25 cellular contexts compared by ENCODE assay signal in the genomic region with DNA sequence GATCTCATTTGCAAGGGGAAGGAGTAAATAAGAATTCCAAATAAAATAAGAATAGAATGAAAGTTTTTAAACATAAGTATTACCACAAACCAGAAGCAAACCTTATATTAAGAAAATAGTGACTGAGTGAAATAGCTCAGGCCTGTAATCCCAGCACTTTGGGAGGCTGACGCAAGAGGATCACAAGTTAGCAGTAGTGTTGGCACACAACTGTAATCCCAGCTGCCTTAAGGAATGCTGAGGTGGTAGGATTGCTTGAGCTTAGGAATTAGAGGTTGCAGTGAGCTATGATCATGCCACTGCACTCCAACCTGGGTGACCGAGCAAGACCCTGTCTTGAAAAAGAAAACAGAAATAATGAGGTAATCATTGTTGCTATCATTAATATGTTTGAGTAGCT. TPM values are rescaled to one million over a fixed set of nuclear protein-coding genes. Genes with fewer than 3 reads are reported as not detected.
DNase-seq lines count a peak whose midpoint lies in the region; ATAC-seq, FAIRE-seq and TF ChIP-seq lines count a peak whose summit lies in the region.
"Had no signal": no experiment of that assay in that cellular context is flagged by ENCODE, and none has a peak within 500 bp of the region (broad histone marks: within the 10 kb centered on the region; RNA-seq: fewer than 3 reads in every experiment).

No MANE protein-coding gene starts in this region.

- H3K27me3 Mint-ChIP-seq in endodermal cell (ENCODE audit: insufficient read depth), result no peaks in the 10 kb centered on the region
- no peaks in the 10 kb centered on the region for H3K27me3 Mint-ChIP-seq in CD4-positive, alpha-beta T cell
- H3K27me3 Mint-ChIP-seq: activated CD4-positive, alpha-beta memory T cell treated with anti-CD3 and anti-CD28 coated beads for 36 hours; activated naive CD8-positive, alpha-beta T cell; central memory CD8-positive, alpha-beta T cell; memory B cell; naive thymus-derived CD4-positive, alpha-beta T cell; T-cell had no signal

- 96 to 100% methylated on average over 2 of the region's 2 CpGs for WGBS in endodermal cell (ENCODE audit: insufficient coverage in 1 of 2, insufficient read length in 1 of 2), 2 experiments

- H3K4me1 Mint-ChIP-seq in endodermal cell, result peaks cover 20% of the 10 kb centered on the region
- H3K4me1 Mint-ChIP-seq in CD4-positive, alpha-beta T cell (ENCODE audit: low read depth), result no peaks in the 10 kb centered on the region
- H3K4me1 Mint-ChIP-seq: central memory CD8-positive, alpha-beta T cell; memory B cell; naive thymus-derived CD4-positive, alpha-beta T cell; stimulated activated effector memory CD8-positive, alpha-beta T cell treated with anti-CD3 and anti-CD28 coated beads, Interleukin-12 subunit alpha, Interleukin-12 subunit beta, amount 100 ng/mL, for 72 hours; T-cell had no signal

- H3K27me3 ChIP-seq in endodermal cell (ENCODE audit: control insufficient read depth, insufficient read depth, low read length, poor library complexity, severe bottlenecking), result no peaks in the 10 kb centered on the region
- no peaks in the 10 kb centered on the region for H3K27me3 ChIP-seq in CD4-positive, alpha-beta T cell (ENCODE audit: control insufficient read depth, insufficient read depth, low read length)
- H3K27me3 ChIP-seq: vagina had no signal

- TF ChIP-seq CTCF in endodermal cell (conservative IDR thresholded peaks at IDR 0.05), result no peak
- TF ChIP-seq CTCF in CD4-positive, alpha-beta T cell (IDR thresholded peaks at IDR 0.05), result no peak

- POLR2A ChIA-PET in CD4-positive, alpha-beta T cell (lab: Charles Lee), result no interaction called here

- FAIRE-seq in GM19239 (lab: Jason Lieb, UNC), result no peak
- FAIRE-seq: astrocyte, K562, RCC 7860 had no signal

- no peaks in the 10 kb centered on the region for H3K9me3 Mint-ChIP-seq in endodermal cell
- no peaks in the 10 kb centered on the region for H3K9me3 Mint-ChIP-seq in CD4-positive, alpha-beta T cell
- H3K9me3 Mint-ChIP-seq: activated CD4-positive, alpha-beta memory T cell treated with anti-CD3 and anti-CD28 coated beads for 36 hours; activated T-helper 2 cell treated with anti-CD3 and anti-CD28 coated beads, Interferon-gamma antibody, Interleukin-2, Interleukin-4, amounts not matched to agents 10 μg/mL and 5 μg/mL and 100 μg/mL, durations not matched to agents 14 hours and 24 hours and 36 hours; central memory CD8-positive, alpha-beta T cell; memory B cell; naive thymus-derived CD4-positive, alpha-beta T cell; stimulated activated effector memory CD8-positive, alpha-beta T cell treated with anti-CD3 and anti-CD28 coated beads, Interleukin-12 subunit alpha, Interleukin-12 subunit beta, amount 100 ng/mL, for 72 hours; T-cell had no signal

- H3K27ac Mint-ChIP-seq in endodermal cell, result peak overlapping the region; percentile 44
- H3K27ac Mint-ChIP-seq in CD4-positive, alpha-beta T cell, result no peak overlapping the region
- H3K27ac Mint-ChIP-seq: activated CD4-positive, alpha-beta memory T cell treated with anti-CD3 and anti-CD28 coated beads for 36 hours; activated naive CD8-positive, alpha-beta T cell; activated T-helper 2 cell treated with anti-CD3 and anti-CD28 coated beads, Interferon-gamma antibody, Interleukin-2, Interleukin-4, amounts not matched to agents 10 μg/mL and 5 μg/mL and 100 μg/mL, durations not matched to agents 14 hours and 24 hours and 36 hours; memory B cell; naive thymus-derived CD4-positive, alpha-beta T cell; stimulated activated effector memory CD8-positive, alpha-beta T cell treated with anti-CD3 and anti-CD28 coated beads, Interleukin-12 subunit alpha, Interleukin-12 subunit beta, amount 100 ng/mL, for 72 hours; T-cell had no signal

- no peak overlapping the region for H3K4me3 ChIP-seq in endodermal cell (ENCODE audit: low read length)
- H3K4me3 ChIP-seq: K562, vagina had no signal

- ATAC-seq in CD4-positive, alpha-beta T cell (ENCODE audit: poor library complexity), result no peak
- ATAC-seq: activated CD4-positive, CD25-positive, alpha-beta regulatory T cell treated with anti-CD3 and anti-CD28 coated beads, Interleukin-2, amount 50 U/mL, for 24 hours; K562; left colon; naive thymus-derived CD4-positive, alpha-beta T cell; stimulated activated effector memory CD8-positive, alpha-beta T cell treated with anti-CD3 and anti-CD28 coated beads, Interleukin-12 subunit alpha, Interleukin-12 subunit beta, amount 100 ng/mL, for 72 hours; T-cell had no signal

- H3K36me3 ChIP-seq in endodermal cell (ENCODE audit: control insufficient read depth, insufficient read depth, low read length), result peaks cover 92% of the 10 kb centered on the region

- intact Hi-C loops in CD4-positive, alpha-beta T cell (cut with DNase I, micrococcal nuclease), result no loop called here

- H3K9ac ChIP-seq in endodermal cell (ENCODE audit: extremely low read depth, low read length, poor library complexity, severe bottlenecking), result no peak overlapping the region

- DNase-seq in LHCN-M2 (ENCODE audit: low read depth) (peak; percentile 17), endodermal cell (no peak), iris pigment epithelial cell (ENCODE audit: low read depth) (peak; percentile 59), GM19239 (ENCODE audit: insufficient read length, low spot score) (no peak)
- DNase-seq in stimulated activated naive CD4-positive, alpha-beta T cell treated with Interleukin-2 at 50 U/mL for 16 hours (lab: John Stamatoyannopoulos, UW), result no peak
- no peak for DNase-seq in NK-92 treated with Interleukin-12 subunit alpha and Interleukin-12 subunit beta, amount 100 ng/mL, for 24 hours (lab: John Stamatoyannopoulos, UW)
- no peak for DNase-seq in CD4-positive, alpha-beta T cell
- DNase-seq: activated CD4-positive, alpha-beta memory T cell treated with anti-CD3 and anti-CD28 coated beads for 36 hours; left colon; naive thymus-derived CD4-positive, alpha-beta T cell; NCI-H1436; NCI-H524; occipital lobe; stimulated activated CD4-positive, alpha-beta T cell treated with anti-CD3 and anti-CD28 coated beads, Interleukin-2, amount 100 ng/mL, for 48 hours; T-cell had no signal

- no peak overlapping the region for H3K27ac ChIP-seq in endodermal cell (ENCODE audit: low read depth, low read length)
- H3K27ac ChIP-seq in CD4-positive, alpha-beta T cell (ENCODE audit: low read depth, low read length), result no peak overlapping the region
- H3K27ac ChIP-seq: vagina had no signal

- peaks cover 42% of the 10 kb centered on the region for H3K36me3 Mint-ChIP-seq in endodermal cell (ENCODE audit: low read depth)
- peaks cover 68% of the 10 kb centered on the region for H3K36me3 Mint-ChIP-seq in CD4-positive, alpha-beta T cell (ENCODE audit: low read depth)

- no peaks in the 10 kb centered on the region for H3K9me3 ChIP-seq in endodermal cell (ENCODE audit: control insufficient read depth, low read length)
- no peaks in the 10 kb centered on the region for H3K9me3 ChIP-seq in CD4-positive, alpha-beta T cell (ENCODE audit: control insufficient read depth, low read length)
- H3K9me3 ChIP-seq: vagina had no signal

- no peak overlapping the region for H3K4me3 Mint-ChIP-seq in endodermal cell
- H3K4me3 Mint-ChIP-seq in CD4-positive, alpha-beta T cell, result no peak overlapping the region
- H3K4me3 Mint-ChIP-seq: activated CD4-positive, alpha-beta memory T cell treated with anti-CD3 and anti-CD28 coated beads for 36 hours; activated naive CD8-positive, alpha-beta T cell; central memory CD8-positive, alpha-beta T cell; memory B cell; naive thymus-derived CD4-positive, alpha-beta T cell; stimulated activated effector memory CD8-positive, alpha-beta T cell treated with anti-CD3 and anti-CD28 coated beads, Interleukin-12 subunit alpha, Interleukin-12 subunit beta, amount 100 ng/mL, for 72 hours; T-cell had no signal

- CTCF ChIA-PET in CD4-positive, alpha-beta T cell (lab: Charles Lee), result no interaction called here

- H3K4me1 ChIP-seq in endodermal cell (ENCODE audit: control insufficient read depth, insufficient read depth, low read length), result peaks cover 8% of the 10 kb centered on the region
- H3K4me1 ChIP-seq: vagina had no signal

RNA-seq across cellular contexts. Expression of a gene that starts 47.0 kb away (rescaled TPM):
- total RNA-seq in LHCN-M2 (2014; rRNA removed) (25.8 and 40.0 TPM in 2 replicates), endodermal cell (10 to 100 TPM; 66.3 to 87.6 TPM)
- 6.1 TPM for polyA plus RNA-seq in LHCN-M2 (2012)
- 26.3 TPM for polyA plus RNA-seq in endodermal cell (2013, experiment 1 of 2)
- 33.6 TPM for polyA plus RNA-seq in endodermal cell (2013, experiment 2 of 2)
- 10 to 100 TPM; 21.8 to 22.8 TPM for total RNA-seq in CD4-positive, alpha-beta T cell

Comparison
In these comparisons a context has a peak if more than half of its experiments do, and no peak if none do; other contexts are left out.
1. DNase-seq: peak in LHCN-M2 (single experiment) and iris pigment epithelial cell (single experiment); none in endodermal cell (single experiment), stimulated activated naive CD4-positive, alpha-beta T cell treated with Interleukin-2 at 50 U/mL for 16 hours (single experiment), GM19239 (single experiment), NK-92 treated with Interleukin-12 subunit alpha and Interleukin-12 subunit beta, amount 100 ng/mL, for 24 hours (single experiment) and CD4-positive, alpha-beta T cell (0 of 10).